8 cellular contexts compared by ENCODE assay signal in genomic region chrX:15790766-15791380, GRCh38. TPM values are rescaled to one million over a fixed set of nuclear protein-coding genes. Genes with fewer than 3 reads are reported as not detected.
A peak's percentile ranks its signal among the peaks of the same experiment; 100 is the strongest.
DNase-seq lines count a peak whose midpoint lies in the region; ATAC-seq and TF ChIP-seq lines count a peak whose summit lies in the region.

No MANE protein-coding gene starts in this region.

- H3K4me3 ChIP-seq in SJSA1 (peak overlapping the region; percentile 75), heart left ventricle (peak overlapping the region; percentile 62 to 96 (median 75)), gastrocnemius medialis (peak overlapping the region; percentile 71 to 78 (median 76))

- intact Hi-C loops in heart left ventricle (cut with DNase I): loop anchor here in 4 of 10 donors (5.0 to 10.0 kb wide), 4 partner anchors 64 to 106 kb away; partner anchors contain the start of gene AP1S2 (in 1 of the 4)
- intact Hi-C loops in gastrocnemius medialis (cut with DNase I; ENCODE audit: low total_unique reads): loop anchor here (1.0 to 5.0 kb wide), 3 partner anchors 61 to 928 kb away; partner anchors contain the start of genes AP1S2 and SYAP1

- peak; percentile 27 to 38 for DNase-seq in NCI-H187 (lab: John Stamatoyannopoulos, UW)
- no peak for DNase-seq in NCI-H187 treated with DMSO at 0.1 percent for 48 hours (lab: John Stamatoyannopoulos, UW)
- no peak for DNase-seq in SJSA1 (ENCODE audit: low read depth in 1 of 2, low spot score in 2 of 2)
- DNase-seq in heart left ventricle: no peak
- no peak for DNase-seq in gastrocnemius medialis
- no peak for DNase-seq in NCI-H2171 treated with DMSO at 0.1 percent for 48 hours (lab: John Stamatoyannopoulos, UW)
- no peak for DNase-seq in activated T-cell treated with anti-CD3 and anti-CD28 coated beads, Interleukin-2, amount 50 U/mL, for 48 hours

- TF ChIP-seq POLR2A in heart left ventricle (IDR thresholded peaks at IDR 0.05): no peak
- TF ChIP-seq POLR2A in gastrocnemius medialis (IDR thresholded peaks at IDR 0.05): no peak

- H3K4me1 ChIP-seq in SJSA1 (replicated peaks): no peaks in the 10 kb centered on the region; the same call in 1 of the 2 replicates
- H3K4me1 ChIP-seq in heart left ventricle: peaks cover 0 to 45% (median 4%) of the 10 kb centered on the region in 12 donors
- H3K4me1 ChIP-seq in gastrocnemius medialis: peaks cover 7 to 10% of the 10 kb centered on the region in 2 donors

- H3K9me3 ChIP-seq in SJSA1 (replicated peaks) (no peaks in the 10 kb centered on the region), heart left ventricle (no peaks in the 10 kb centered on the region), gastrocnemius medialis (no peaks in the 10 kb centered on the region)

- H3K27ac ChIP-seq in SJSA1: peak overlapping the region; percentile 9; the same call in 1 of the 2 replicates
- H3K27ac ChIP-seq in heart left ventricle: peak overlapping the region; percentile 44 to 95 (median 80)
- peak overlapping the region; percentile 73 to 86 (median 82) for H3K27ac ChIP-seq in gastrocnemius medialis

- H3K27me3 ChIP-seq in SJSA1 (replicated peaks) (no peaks in the 10 kb centered on the region), heart left ventricle (no peaks in the 10 kb centered on the region), gastrocnemius medialis (no peaks in the 10 kb centered on the region)

- 4 to 11% (median 9%) methylated on average over 19 of the region's 19 CpGs for WGBS in heart left ventricle, 4 donors

- TF ChIP-seq CTCF in heart left ventricle (IDR thresholded peaks at IDR 0.05) (no peak), gastrocnemius medialis (IDR thresholded peaks at IDR 0.05 in 4 of 5, conservative IDR thresholded peaks at IDR 0.05 in 1 of 5) (no peak)

- in situ Hi-C loops in gastrocnemius medialis (cut with MboI; ENCODE audit: low sequenced_read_pairs in 4 of 4): loop anchor here in 1 of 4 donors (25.0 kb wide), 1 partner anchor 921 kb away; the partner anchor contains the start of genes CTPS2 and SYAP1

- H3K36me3 ChIP-seq in SJSA1 (peaks cover 2% of the 10 kb centered on the region; the same call in 1 of the 2 replicates), heart left ventricle (peaks cover 0 to 31% (median 5%) of the 10 kb centered on the region in 9 donors), gastrocnemius medialis (no peaks in the 10 kb centered on the region)

- ATAC-seq in HG03045 (IDR thresholded peaks at IDR 0.05; ENCODE audit: unreplicated experiment): peak; percentile 36
- ATAC-seq in heart left ventricle: peak in 2 of 4 donors; percentile 34 to 35
- ATAC-seq in gastrocnemius medialis: peak; percentile 31 to 43

RNA-seq across cellular contexts. Expression of gene ZRSR2, which starts 0.6 kb away (rescaled TPM):
- total RNA-seq in SJSA1 (2014; rRNA removed; shearing (Covaris generic)): 3.7 and 4.2 TPM in 2 replicates
- total RNA-seq in heart left ventricle: 10 to 100 TPM in 2 of 9 donors, 1 to 10 TPM in 7; 3.1 to 11.1 (median 7.5) TPM
- 10 to 100 TPM in 1 of 2 donors, 1 to 10 TPM in 1; 9.4 to 18.9 TPM for polyA plus RNA-seq in heart left ventricle
- total RNA-seq in gastrocnemius medialis: 1 to 10 TPM; 3.9 to 8.4 (median 6.9) TPM

RNA-seq across cellular contexts. Expression of gene CA5B, which starts 52.8 kb away (rescaled TPM):
- total RNA-seq in SJSA1 (2014; rRNA removed; shearing (Covaris generic)): 4.6 and 7.4 TPM in 2 replicates
- total RNA-seq in heart left ventricle (1 to 10 TPM; 1.5 to 9.9 (median 5.6) TPM), gastrocnemius medialis (1 to 10 TPM in 3 of 4 donors, under 1 TPM in 1; 0.24 to 3.4 (median 1.8) TPM)
- 1 to 10 TPM in 1 of 2 donors, under 1 TPM in 1; 0.50 to 1.1 TPM for polyA plus RNA-seq in heart left ventricle

Comparison
In these comparisons a context has a peak if more than half of its experiments do, and no peak if none do; other contexts are left out.
1. DNase-seq: peak in NCI-H187 (2 of 2); none in NCI-H187 treated with DMSO at 0.1 percent for 48 hours (single experiment), SJSA1 (0 of 2), heart left ventricle (0 of 5), gastrocnemius medialis (0 of 2), NCI-H2171 treated with DMSO at 0.1 percent for 48 hours (single experiment) and activated T-cell treated with anti-CD3 and anti-CD28 coated beads, Interleukin-2, amount 50 U/mL, for 48 hours (0 of 2).
2. H3K27ac ChIP-seq: peak in every context shown above with its lines; median percentile 82 in gastrocnemius medialis; 80 in heart left ventricle; 9 in SJSA1.
3. Peak in every context shown above with its lines, with median percentiles within 50 percentile points of each other: H3K4me3 ChIP-seq.